ENCODE assay signal across 10 cellular contexts in the genomic region with DNA sequence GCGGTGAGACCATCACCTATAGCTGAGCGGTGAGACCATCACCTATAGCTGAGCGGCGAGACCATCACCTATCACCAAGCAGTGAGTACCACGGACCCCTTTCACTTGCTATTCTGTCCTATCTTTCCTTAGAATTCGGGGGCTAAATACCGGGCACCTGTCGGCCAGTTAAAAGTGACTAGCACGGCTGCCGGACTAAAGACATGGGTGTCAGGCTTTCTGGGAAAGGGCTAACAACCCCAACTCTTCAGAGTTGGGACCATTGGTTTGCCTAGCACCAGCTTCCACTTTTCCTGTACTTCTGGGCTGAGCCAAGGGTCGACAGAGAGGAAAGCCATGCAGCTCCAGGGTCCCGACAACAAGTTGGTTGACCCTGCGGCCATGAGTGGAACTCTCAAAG. TPM values are rescaled to one million over a fixed set of nuclear protein-coding genes. Genes with fewer than 3 reads are reported as not detected.
DNase-seq lines count a peak whose midpoint lies in the region; ATAC-seq and TF ChIP-seq lines count a peak whose summit lies in the region.
"Not testable (repeated sequence)": the region's sequence is repeated elsewhere in the genome, so short reads cannot be mapped to it uniquely, and the experiment has no call there.
"Had no signal": no experiment of that assay in that cellular context is flagged by ENCODE, and none has a peak within 500 bp of the region (broad histone marks: within the 10 kb centered on the region; RNA-seq: fewer than 3 reads in every experiment).

No MANE protein-coding gene starts in this region.

- H2BK5ac ChIP-seq in mesendoderm (ENCODE audit: low read length), result not testable (repeated sequence)

- CTCF ChIA-PET in T-cell (lab: Charles Lee); activated CD8-positive, alpha-beta memory T cell treated with anti-CD3 and anti-CD28 coated beads, Interleukin-2, amount 10 ng/mL, durations not matched to agents 7 days and 5 days (lab: Charles Lee): not testable (repeated sequence)

- not testable (repeated sequence) for H3K9me3 Mint-ChIP-seq in T-cell; activated CD8-positive, alpha-beta memory T cell treated with anti-CD3 and anti-CD28 coated beads, Interleukin-2, amount 10 ng/mL, durations not matched to agents 7 days and 5 days (ENCODE audit: low read depth); activated naive CD8-positive, alpha-beta T cell treated with anti-CD3 and anti-CD28 coated beads, Interleukin-2, amount 50 U/mL, for 24 hours; osteocyte (ENCODE audit: unreplicated experiment)

- H3K4me3 Mint-ChIP-seq in T-cell (peak overlapping the region; percentile 68 to 82 (median 76)), osteocyte (ENCODE audit: unreplicated experiment) (peak overlapping the region; percentile 50)
- peak overlapping the region; percentile 73 for H3K4me3 Mint-ChIP-seq in activated CD8-positive, alpha-beta memory T cell treated with anti-CD3 and anti-CD28 coated beads, Interleukin-2, amount 10 ng/mL, durations not matched to agents 7 days and 5 days
- peak overlapping the region; percentile 62 for H3K4me3 Mint-ChIP-seq in activated naive CD8-positive, alpha-beta T cell treated with anti-CD3 and anti-CD28 coated beads, Interleukin-2, amount 50 U/mL, for 24 hours

- not testable (repeated sequence) for H3K9me3 ChIP-seq in right atrium auricular region

- not testable (repeated sequence) for H3K36me3 ChIP-seq in right atrium auricular region; mesendoderm (ENCODE audit: control insufficient read depth, insufficient read depth, low read length)

- not testable (repeated sequence) for H3K27ac ChIP-seq in right atrium auricular region; mesendoderm (ENCODE audit: low read depth, low read length)

- peaks cover 16% of the 10 kb centered on the region for H3K79me2 ChIP-seq in mesendoderm (ENCODE audit: control insufficient read depth, insufficient read depth, low read length)

- not testable (repeated sequence) for H3K4me1 Mint-ChIP-seq in T-cell; activated CD8-positive, alpha-beta memory T cell treated with anti-CD3 and anti-CD28 coated beads, Interleukin-2, amount 10 ng/mL, durations not matched to agents 7 days and 5 days; activated naive CD8-positive, alpha-beta T cell treated with anti-CD3 and anti-CD28 coated beads, Interleukin-2, amount 50 U/mL, for 24 hours; osteocyte (ENCODE audit: unreplicated experiment)

- H3K27ac Mint-ChIP-seq in T-cell; activated naive CD8-positive, alpha-beta T cell treated with anti-CD3 and anti-CD28 coated beads, Interleukin-2, amount 50 U/mL, for 24 hours; osteocyte (ENCODE audit: unreplicated experiment): not testable (repeated sequence)
- H3K27ac Mint-ChIP-seq in activated CD8-positive, alpha-beta memory T cell treated with anti-CD3 and anti-CD28 coated beads, Interleukin-2, amount 10 ng/mL, durations not matched to agents 7 days and 5 days, result peak overlapping the region; percentile 56

- H3K56ac ChIP-seq in mesendoderm (ENCODE audit: low read length), result peak overlapping the region; percentile 91

- H3K4ac ChIP-seq in mesendoderm (ENCODE audit: low read depth, low read length), result not testable (repeated sequence)

- H3K9ac ChIP-seq in mesendoderm (ENCODE audit: low read length), result peak overlapping the region; percentile 88

- H3K4me2 ChIP-seq in mesendoderm (ENCODE audit: low read length), result peak overlapping the region; percentile 27

- H2BK15ac ChIP-seq in mesendoderm (replicated peaks; ENCODE audit: low read depth), result not testable (repeated sequence)

- not testable (repeated sequence) for H3K27me3 Mint-ChIP-seq in T-cell; activated CD8-positive, alpha-beta memory T cell treated with anti-CD3 and anti-CD28 coated beads, Interleukin-2, amount 10 ng/mL, durations not matched to agents 7 days and 5 days; activated naive CD8-positive, alpha-beta T cell treated with anti-CD3 and anti-CD28 coated beads, Interleukin-2, amount 50 U/mL, for 24 hours; osteocyte (ENCODE audit: unreplicated experiment)

- not testable (repeated sequence) for TF ChIP-seq CTCF in GM12875 (IDR thresholded peaks at IDR 0.05; ENCODE audit: borderline replicate concordance, insufficient read depth, low read depth, low read length); right atrium auricular region (IDR thresholded peaks at IDR 0.05); osteocyte (IDR thresholded peaks at IDR 0.05)

- H3K4me1 ChIP-seq in right atrium auricular region; mesendoderm (ENCODE audit: control insufficient read depth, low read depth, low read length): not testable (repeated sequence)

- WGBS in mesendoderm (ENCODE audit: extremely low coverage, insufficient coverage, low lambda C conversion rate), result no CpG with 5 or more reads among the region's 13 CpGs

- not testable (repeated sequence) for H3K79me1 ChIP-seq in mesendoderm (ENCODE audit: low read length)

- not testable (repeated sequence) for H4K5ac ChIP-seq in mesendoderm (ENCODE audit: low read length)

- POLR2A ChIA-PET in T-cell (lab: Charles Lee), result not testable (repeated sequence)

- not testable (repeated sequence) for H3K27me3 ChIP-seq in right atrium auricular region; mesendoderm (ENCODE audit: insufficient read depth, low read length, poor library complexity)

- H4K8ac ChIP-seq in mesendoderm (ENCODE audit: low read depth, low read length), result not testable (repeated sequence)

- H3K4me3 ChIP-seq in GM12875 (ENCODE audit: low read depth, low read length) (peak overlapping the region; percentile 53), mesendoderm (ENCODE audit: low read length) (peak overlapping the region; percentile 50)
- H3K4me3 ChIP-seq in right atrium auricular region, result not testable (repeated sequence)

- H3K18ac ChIP-seq in mesendoderm (ENCODE audit: low read length), result not testable (repeated sequence)

- H3K36me3 Mint-ChIP-seq in T-cell; activated CD8-positive, alpha-beta memory T cell treated with anti-CD3 and anti-CD28 coated beads, Interleukin-2, amount 10 ng/mL, durations not matched to agents 7 days and 5 days; activated naive CD8-positive, alpha-beta T cell treated with anti-CD3 and anti-CD28 coated beads, Interleukin-2, amount 50 U/mL, for 24 hours (ENCODE audit: low read depth); osteocyte (ENCODE audit: unreplicated experiment): not testable (repeated sequence)

- H2AK5ac ChIP-seq in mesendoderm (ENCODE audit: low read length), result not testable (repeated sequence)

- H2BK120ac ChIP-seq in mesendoderm (ENCODE audit: low read depth, low read length), result not testable (repeated sequence)

- DNase-seq in T-cell; activated CD8-positive, alpha-beta memory T cell treated with anti-CD3 and anti-CD28 coated beads, Interleukin-2, amount 10 ng/mL, durations not matched to agents 7 days and 5 days; activated naive CD8-positive, alpha-beta T cell treated with anti-CD3 and anti-CD28 coated beads, Interleukin-2, amount 50 U/mL, for 24 hours; mesendoderm: not testable (repeated sequence)
- peak; percentile 36 for DNase-seq in right atrium auricular region (ENCODE audit: low spot score)
- peak; percentile 60 for DNase-seq in osteocyte (ENCODE audit: extremely low spot score, unreplicated experiment)

- not testable (repeated sequence) for H3K23ac ChIP-seq in mesendoderm (ENCODE audit: low read length)

- not testable (repeated sequence) for ATAC-seq in T-cell (replicated peaks in 1 of 4); activated CD8-positive, alpha-beta memory T cell treated with anti-CD3 and anti-CD28 coated beads, Interleukin-2, amount 10 ng/mL, durations not matched to agents 7 days and 5 days; activated naive CD8-positive, alpha-beta T cell treated with anti-CD3 and anti-CD28 coated beads, Interleukin-2, amount 50 U/mL, for 24 hours

RNA-seq across cellular contexts. Expression of a gene that starts 33.7 kb away (rescaled TPM):
- total RNA-seq in T-cell, result not detected
- total RNA-seq in activated CD8-positive, alpha-beta memory T cell treated with anti-CD3 and anti-CD28 coated beads, Interleukin-2, amount 10 ng/mL, durations not matched to agents 7 days and 5 days, result not detected
- total RNA-seq in right atrium auricular region, result under 1 TPM in 1 of 2 donors, not detected in 1; 0.15 TPM
- polyA plus RNA-seq in mesendoderm (2013, experiment 1 of 2), result 1.2 TPM
- 1.3 TPM for polyA plus RNA-seq in mesendoderm (2013, experiment 2 of 2)
- total RNA-seq in osteocyte, result not detected in 2 replicates
- total RNA-seq: activated naive CD4-positive, alpha-beta T cell treated with anti-CD3 and anti-CD28 coated beads, Interleukin-2, amount 50 U/mL, for 72 hours; kidney; Right ventricle myocardium inferior had no signal
